Comparison of ENCODE assay signal across 14 cellular contexts in the genomic region with DNA sequence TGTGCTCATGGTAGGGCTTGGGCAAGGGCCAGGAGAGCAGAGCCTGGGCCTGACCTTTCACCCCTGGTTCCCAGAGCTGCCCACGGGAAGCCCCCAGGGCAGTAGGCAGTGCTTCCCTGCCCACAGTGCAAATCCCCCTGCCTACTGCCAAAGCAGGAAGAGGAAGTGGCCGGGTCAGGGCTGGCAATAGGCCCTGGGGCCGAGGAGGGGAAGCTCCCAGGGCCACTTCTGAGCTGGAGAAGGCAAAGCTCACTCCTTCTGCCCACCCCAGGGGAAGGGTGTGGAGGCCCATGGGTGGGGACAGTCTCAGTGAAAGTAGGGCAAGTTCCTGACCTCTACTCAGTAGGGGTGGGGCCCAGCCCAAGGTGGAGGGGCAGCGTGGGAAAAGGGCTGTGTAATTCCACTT. TPM values are rescaled to one million over a fixed set of nuclear protein-coding genes. Genes with fewer than 3 reads are reported as not detected.
DNase-seq lines count a peak whose midpoint lies in the region; ATAC-seq, FAIRE-seq and TF ChIP-seq lines count a peak whose summit lies in the region.
"Had no signal": no experiment of that assay in that cellular context is flagged by ENCODE, and none has a peak within 500 bp of the region (broad histone marks: within the 10 kb centered on the region; RNA-seq: fewer than 3 reads in every experiment).

No MANE protein-coding gene starts in this region.

- no peak overlapping the region for H2BK15ac ChIP-seq in IMR-90 (ENCODE audit: low read depth, low read length)

- H4K20me1 ChIP-seq in IMR-90 (ENCODE audit: insufficient read depth, low read length) = peaks cover 12% of the 10 kb centered on the region; the same call in 1 of the 2 replicates

- H4K8ac ChIP-seq in IMR-90 (ENCODE audit: low read depth in 2 of 2, low read length in 2 of 2) = no peak overlapping the region

- no peak overlapping the region for H2BK120ac ChIP-seq in IMR-90 (ENCODE audit: low read depth, low read length)

- TF ChIP-seq CTCF in IMR-90 (conservative IDR thresholded peaks at IDR 0.05; ENCODE audit: low read depth, low read length) (no peak), kidney (IDR thresholded peaks at IDR 0.05; ENCODE audit: borderline replicate concordance, extremely low read depth, insufficient read depth) (no peak)
- no peak for TF ChIP-seq CTCF in activated CD8-positive, alpha-beta T cell treated with anti-CD3 and anti-CD28 coated beads for 36 hours (IDR thresholded peaks at IDR 0.05)

- no TSS peak for BruUV-seq in IMR-90 (replicated peaks; lab: Mats Ljungman, UMichigan)

- H3K4me2 ChIP-seq in IMR-90 (ENCODE audit: low read depth, low read length) = no peak overlapping the region

- no peak overlapping the region for H3K14ac ChIP-seq in IMR-90 (replicated peaks; ENCODE audit: low read depth, low read length)

- in situ Hi-C loops in IMR-90 (cut with MboI; ENCODE audit: low sequenced_read_pairs) = no loop called here

- no peak overlapping the region for H2BK20ac ChIP-seq in IMR-90 (ENCODE audit: low read depth, low read length)

- H3K27ac ChIP-seq in IMR-90 (ENCODE audit: insufficient read depth, low read length) = no peak overlapping the region
- peak overlapping the region; percentile 67 to 74 for H3K27ac ChIP-seq in kidney (ENCODE audit: low read depth in 2 of 2, low read length in 2 of 2)

- H3K79me1 ChIP-seq in IMR-90 (ENCODE audit: low read depth in 1 of 2, low read length in 2 of 2) = peaks cover 0 to 75% of the 10 kb centered on the region in 2 experiments; a peak in 2 of 4 replicates

- peak overlapping the region; percentile 72 for H2AK9ac ChIP-seq in IMR-90 (replicated peaks; ENCODE audit: low read depth, low read length, poor library complexity)

- H3K36me3 ChIP-seq in IMR-90 (ENCODE audit: control insufficient read depth, insufficient read depth, low read length) (peaks cover 3% of the 10 kb centered on the region; the same call in 1 of the 2 replicates), kidney (ENCODE audit: control insufficient read depth in 1 of 2, insufficient read depth in 2 of 2, low read length in 2 of 2) (no peaks in the 10 kb centered on the region)

- DNase-seq in IMR-90 (no peak), kidney (no peak), NCI-H446 treated with DMSO at 0.1 percent for 48 hours (lab: John Stamatoyannopoulos, UW) (no peak), middle frontal gyrus (ENCODE audit: extremely low spot score, low spot score) (no peak), kidney tubule cell (ENCODE audit: low spot score) (no peak)
- no peak for DNase-seq in activated CD8-positive, alpha-beta T cell treated with anti-CD3 and anti-CD28 coated beads for 36 hours
- no peak for DNase-seq in stimulated activated naive B cell treated with anti-CD40 and anti-IgM and Interleukin-4, amounts not matched to agents 10 μg/mL and 1 μg/mL and 100 μg/mL, for 72 hours
- DNase-seq: activated B cell treated with CpG ODN at 0.5 μM for 24 hours; amniotic stem cell; NCI-H510A treated with DMSO at 0.1 percent for 48 hours; stimulated activated CD4-positive, alpha-beta T cell treated with anti-CD3 and anti-CD28 coated beads, Interleukin-1b, Interleukin-23, amount 100 ng/mL, for 48 hours had no signal

- dilution Hi-C loops in IMR-90 (cut with HindIII; ENCODE audit: low sequenced_read_pairs, unreplicated experiment) = no loop called here

- H3K9me3 Mint-ChIP-seq in activated CD8-positive, alpha-beta T cell treated with anti-CD3 and anti-CD28 coated beads for 36 hours = no peaks in the 10 kb centered on the region
- no peaks in the 10 kb centered on the region for H3K9me3 Mint-ChIP-seq in stimulated activated naive B cell treated with anti-CD40 and anti-IgM and Interleukin-4, amounts not matched to agents 10 μg/mL and 1 μg/mL and 100 μg/mL, for 72 hours
- H3K9me3 Mint-ChIP-seq: activated B cell treated with CpG ODN at 0.5 μM for 24 hours, memory B cell had no signal

- no peaks in the 10 kb centered on the region for H3K27me3 ChIP-seq in IMR-90 (ENCODE audit: control insufficient read depth, insufficient read depth, low read length)

- H3K27me3 Mint-ChIP-seq in activated CD8-positive, alpha-beta T cell treated with anti-CD3 and anti-CD28 coated beads for 36 hours = no peaks in the 10 kb centered on the region
- no peaks in the 10 kb centered on the region for H3K27me3 Mint-ChIP-seq in stimulated activated naive B cell treated with anti-CD40 and anti-IgM and Interleukin-4, amounts not matched to agents 10 μg/mL and 1 μg/mL and 100 μg/mL, for 72 hours
- H3K27me3 Mint-ChIP-seq: activated B cell treated with CpG ODN at 0.5 μM for 24 hours, memory B cell had no signal

- ATAC-seq in IMR-90 (ENCODE audit: low read depth) (no peak), HG03521 (IDR thresholded peaks at IDR 0.05; ENCODE audit: unreplicated experiment) (no peak)
- no peak for ATAC-seq in activated CD8-positive, alpha-beta T cell treated with anti-CD3 and anti-CD28 coated beads for 36 hours
- ATAC-seq in stimulated activated naive B cell treated with anti-CD40 and anti-IgM and Interleukin-4, amounts not matched to agents 10 μg/mL and 1 μg/mL and 100 μg/mL, for 72 hours (replicated peaks) = peak; percentile 24 to 32

- no peak overlapping the region for H3K56ac ChIP-seq in IMR-90 (ENCODE audit: extremely low read depth, insufficient read depth, low read length)

- POLR2A ChIA-PET in IMR-90 (lab: Charles Lee; ENCODE audit: unreplicated experiment) = no interaction called here
- POLR2A ChIA-PET in activated CD8-positive, alpha-beta T cell treated with anti-CD3 and anti-CD28 coated beads for 36 hours (lab: Charles Lee) = interaction anchor here (0.6 to 2.2 kb wide), 3 partner anchors 9 to 961 kb away, joined by 3 to 7 read pairs (median 3); a partner anchor contains a TSS

- H3K4me3 Mint-ChIP-seq in activated CD8-positive, alpha-beta T cell treated with anti-CD3 and anti-CD28 coated beads for 36 hours = no peak overlapping the region
- H3K4me3 Mint-ChIP-seq in stimulated activated naive B cell treated with anti-CD40 and anti-IgM and Interleukin-4, amounts not matched to agents 10 μg/mL and 1 μg/mL and 100 μg/mL, for 72 hours = peak overlapping the region; percentile 25 to 36
- H3K4me3 Mint-ChIP-seq: activated B cell treated with CpG ODN at 0.5 μM for 24 hours, memory B cell had no signal

- H3K18ac ChIP-seq in IMR-90 (ENCODE audit: low read depth, low read length) = no peak overlapping the region

- peaks cover 18% of the 10 kb centered on the region for H3K9me1 ChIP-seq in IMR-90 (ENCODE audit: insufficient read depth, low read length)

- CTCF ChIA-PET in IMR-90 (lab: Yijun Ruan, JAX) = no interaction called here
- CTCF ChIA-PET in activated CD8-positive, alpha-beta T cell treated with anti-CD3 and anti-CD28 coated beads for 36 hours (lab: Charles Lee) = interaction anchor here (1.1 to 19.6 kb wide), 3 partner anchors 11 to 37 kb away, joined by 3 to 310 read pairs (median 3); no protein-coding TSS in a partner anchor

- no peak overlapping the region for H4K5ac ChIP-seq in IMR-90 (ENCODE audit: low read depth, low read length)

- H2BK5ac ChIP-seq in IMR-90 (ENCODE audit: low read depth, low read length, poor library complexity, severe bottlenecking) = no peak overlapping the region

- no peak overlapping the region for H3K4me3 ChIP-seq in IMR-90 (ENCODE audit: insufficient read depth, low read depth, low read length)
- H3K4me3 ChIP-seq in kidney (ENCODE audit: low read length in 2 of 2) = no peak overlapping the region

- peak overlapping the region; percentile 72 for H3K27ac Mint-ChIP-seq in activated CD8-positive, alpha-beta T cell treated with anti-CD3 and anti-CD28 coated beads for 36 hours
- peak overlapping the region; percentile 62 for H3K27ac Mint-ChIP-seq in stimulated activated naive B cell treated with anti-CD40 and anti-IgM and Interleukin-4, amounts not matched to agents 10 μg/mL and 1 μg/mL and 100 μg/mL, for 72 hours
- H3K27ac Mint-ChIP-seq: activated B cell treated with CpG ODN at 0.5 μM for 24 hours, memory B cell had no signal

- H3K9me3 ChIP-seq in IMR-90 (ENCODE audit: control insufficient read depth, insufficient read depth, low read length) (no peaks in the 10 kb centered on the region), kidney (ENCODE audit: control insufficient read depth in 1 of 2, low read length in 2 of 2) (no peaks in the 10 kb centered on the region)

- H2AK5ac ChIP-seq in IMR-90 (ENCODE audit: low read depth, low read length) = no peak overlapping the region; the same call in 1 of the 2 replicates

- no peak for FAIRE-seq in kidney (lab: Jason Lieb, UNC)

- no peak overlapping the region for H4K91ac ChIP-seq in IMR-90 (ENCODE audit: insufficient read depth, low read depth, low read length)

- H3K36me3 Mint-ChIP-seq in activated CD8-positive, alpha-beta T cell treated with anti-CD3 and anti-CD28 coated beads for 36 hours (ENCODE audit: low read depth) = peaks cover 15% of the 10 kb centered on the region
- peaks cover 18 to 23% of the 10 kb centered on the region in 2 donors for H3K36me3 Mint-ChIP-seq in stimulated activated naive B cell treated with anti-CD40 and anti-IgM and Interleukin-4, amounts not matched to agents 10 μg/mL and 1 μg/mL and 100 μg/mL, for 72 hours
- H3K36me3 Mint-ChIP-seq: memory B cell had no signal

- H3K23ac ChIP-seq in IMR-90 (ENCODE audit: low read depth, low read length) = no peak overlapping the region

- intact Hi-C loops in IMR-90 (cut with micrococcal nuclease) (no loop called here), kidney (cut with DNase I) (no loop called here)
- intact Hi-C loops in activated CD8-positive, alpha-beta T cell treated with anti-CD3 and anti-CD28 coated beads for 36 hours (cut with micrococcal nuclease) = no loop called here

- H3K9ac ChIP-seq in IMR-90 (ENCODE audit: low read depth, low read length) (no peak overlapping the region), kidney (ENCODE audit: low read length in 2 of 2) (no peak overlapping the region)

- H3K4me1 ChIP-seq in IMR-90 (ENCODE audit: control insufficient read depth, insufficient read depth, low read length) = peaks cover 7% of the 10 kb centered on the region
- H3K4me1 ChIP-seq in kidney (ENCODE audit: control insufficient read depth in 1 of 2, insufficient read depth in 1 of 2, low read depth in 1 of 2, low read length in 2 of 2) = peaks cover 12 to 31% of the 10 kb centered on the region in 2 donors

- 40% methylated on average over 1 of the region's 4 CpGs; no CpG with 5 or more reads in 1 of the 2 experiments for WGBS in IMR-90 (ENCODE audit: extremely low coverage in 2 of 2, insufficient read length in 1 of 2), 2 experiments

- no peak overlapping the region for H3K4ac ChIP-seq in IMR-90 (ENCODE audit: low read depth, low read length)

- no peak for TF ChIP-seq RAD21 in IMR-90 (IDR thresholded peaks at IDR 0.05; ENCODE audit: low read length)

- peaks cover 47% of the 10 kb centered on the region for H3K4me1 Mint-ChIP-seq in activated CD8-positive, alpha-beta T cell treated with anti-CD3 and anti-CD28 coated beads for 36 hours (ENCODE audit: low read depth)
- peaks cover 57 to 84% of the 10 kb centered on the region in 2 donors for H3K4me1 Mint-ChIP-seq in stimulated activated naive B cell treated with anti-CD40 and anti-IgM and Interleukin-4, amounts not matched to agents 10 μg/mL and 1 μg/mL and 100 μg/mL, for 72 hours

- TF ChIP-seq POLR2A in IMR-90 (IDR thresholded peaks at IDR 0.05; ENCODE audit: low read depth, low read length) = no peak; the same call in 1 of the 2 replicates

- H2AFZ ChIP-seq in IMR-90 (replicated peaks; ENCODE audit: low read length, poor library complexity) = peak overlapping the region; percentile 10

RNA-seq across cellular contexts. Expression of a gene that starts 5.4 kb away (rescaled TPM):
- 6.6 and 23.1 TPM in 2 replicates for total RNA-seq in IMR-90 (2012; rRNA removed)
- 34.1 and 120 TPM in 2 replicates for polyA plus RNA-seq in IMR-90 (2012; rRNA removed)
- 127 and 458 TPM in 2 replicates for polyA plus RNA-seq in IMR-90 (2012; cell fraction: cytosol; rRNA removed)
- 1,801 and 2,637 TPM in 2 replicates for polyA plus RNA-seq in IMR-90 (2012; cell fraction: nucleus; rRNA removed; ENCODE audit: low replicate concordance)
- total RNA-seq in activated CD8-positive, alpha-beta T cell treated with anti-CD3 and anti-CD28 coated beads for 36 hours = 100 to 1,000 TPM; 120 to 128 TPM
- 37.2 TPM for total RNA-seq in kidney
- 54.1 TPM for polyA plus RNA-seq in kidney (ENCODE audit: insufficient read depth, low read depth, low replicate concordance)

RNA-seq across cellular contexts. Expression of a gene that starts 24.0 kb away (rescaled TPM):
- total RNA-seq in IMR-90 (2012; rRNA removed) (158 and 167 TPM in 2 replicates), kidney (32.1 TPM)
- polyA plus RNA-seq in IMR-90 (2012; rRNA removed) (93.9 and 113 TPM in 2 replicates), kidney (ENCODE audit: insufficient read depth, low read depth, low replicate concordance) (53.0 TPM)
- polyA plus RNA-seq in IMR-90 (2012; cell fraction: cytosol; rRNA removed) = 181 and 193 TPM in 2 replicates
- 267 and 321 TPM in 2 replicates for polyA plus RNA-seq in IMR-90 (2012; cell fraction: nucleus; rRNA removed; ENCODE audit: low replicate concordance)
- 10 to 100 TPM; 25.6 to 28.4 TPM for total RNA-seq in activated CD8-positive, alpha-beta T cell treated with anti-CD3 and anti-CD28 coated beads for 36 hours

RNA-seq across cellular contexts. Expression of a gene that starts 33.7 kb away (rescaled TPM):
- total RNA-seq in IMR-90 (2012; rRNA removed) = not detected in 2 replicates
- polyA plus RNA-seq in IMR-90 (2012; rRNA removed) = not detected in 2 replicates
- 0.04 and 0.17 TPM in 2 replicates for polyA plus RNA-seq in IMR-90 (2012; cell fraction: cytosol; rRNA removed)
- 0.14 and 0.45 TPM in 2 replicates for polyA plus RNA-seq in IMR-90 (2012; cell fraction: nucleus; rRNA removed; ENCODE audit: low replicate concordance)
- total RNA-seq in activated CD8-positive, alpha-beta T cell treated with anti-CD3 and anti-CD28 coated beads for 36 hours = not detected
- total RNA-seq in kidney = 0.31 TPM
- polyA plus RNA-seq in kidney (ENCODE audit: insufficient read depth, low read depth, low replicate concordance) = not detected
- total RNA-seq: activated B cell treated with CpG ODN at 0.5 μM for 24 hours, Daoy had no signal

RNA-seq across cellular contexts. Expression of a gene that starts 39.1 kb away (rescaled TPM):
- total RNA-seq in IMR-90 (2012; rRNA removed) (2.5 and 2.7 TPM in 2 replicates), kidney (52.3 TPM)
- polyA plus RNA-seq in IMR-90 (2012; rRNA removed) (5.3 and 5.9 TPM in 2 replicates), kidney (ENCODE audit: insufficient read depth, low read depth, low replicate concordance) (22.3 TPM)
- 6.4 and 9.7 TPM in 2 replicates for polyA plus RNA-seq in IMR-90 (2012; cell fraction: cytosol; rRNA removed)
- 20.2 and 22.8 TPM in 2 replicates for polyA plus RNA-seq in IMR-90 (2012; cell fraction: nucleus; rRNA removed; ENCODE audit: low replicate concordance)
- 10 to 100 TPM; 26.0 to 26.4 TPM for total RNA-seq in activated CD8-positive, alpha-beta T cell treated with anti-CD3 and anti-CD28 coated beads for 36 hours

Comparison
In these comparisons a context has a peak if more than half of its experiments do, and no peak if none do; other contexts are left out.
1. ATAC-seq: peak in stimulated activated naive B cell treated with anti-CD40 and anti-IgM and Interleukin-4, amounts not matched to agents 10 μg/mL and 1 μg/mL and 100 μg/mL, for 72 hours (2 of 2); none in IMR-90 (single experiment), activated CD8-positive, alpha-beta T cell treated with anti-CD3 and anti-CD28 coated beads for 36 hours (single experiment) and HG03521 (single experiment).